Comparison of ENCODE assay signal across 14 cellular contexts in the genomic region with DNA sequence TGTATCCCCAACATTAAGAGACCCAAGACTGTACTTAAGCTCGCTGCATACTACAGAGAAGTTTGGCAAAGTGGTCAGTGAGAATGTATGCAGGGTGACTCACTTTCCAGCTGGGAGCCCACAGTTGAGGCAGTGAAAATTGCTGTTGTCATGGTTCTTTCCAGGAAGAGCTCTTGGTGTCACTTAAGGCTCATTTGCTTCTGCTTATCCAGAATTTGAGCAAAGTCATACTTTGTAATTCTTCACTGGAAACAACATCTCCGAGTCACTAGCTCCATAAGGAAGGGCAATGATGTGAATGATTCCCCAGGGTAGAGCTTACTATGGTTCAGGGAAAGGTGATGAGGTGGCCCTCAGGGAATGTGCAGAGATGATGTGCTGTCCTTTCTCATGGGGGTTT.
DNase-seq lines count a peak whose midpoint lies in the region; ATAC-seq and TF ChIP-seq lines count a peak whose summit lies in the region.
"Had no signal": no experiment of that assay in that cellular context is flagged by ENCODE, and none has a peak within 500 bp of the region (broad histone marks: within the 10 kb centered on the region; RNA-seq: fewer than 3 reads in every experiment).

No MANE protein-coding gene starts in this region.

- no peak overlapping the region for H3K4me3 Mint-ChIP-seq in effector memory CD8-positive, alpha-beta T cell
- H3K4me3 Mint-ChIP-seq: CD8-positive, alpha-beta T cell had no signal

- no peaks in the 10 kb centered on the region for H3K9me3 Mint-ChIP-seq in effector memory CD8-positive, alpha-beta T cell
- H3K9me3 Mint-ChIP-seq: CD8-positive, alpha-beta T cell had no signal

- no peak overlapping the region for H3K27ac Mint-ChIP-seq in effector memory CD8-positive, alpha-beta T cell
- H3K27ac Mint-ChIP-seq: CD8-positive, alpha-beta T cell had no signal

- DNase-seq in AG08396 (ENCODE audit: low spot score) (peak; percentile 57), M059J (ENCODE audit: low read depth) (peak; percentile 87), amniotic epithelial cell (ENCODE audit: low read depth) (peak; percentile 83), hepatocyte (ENCODE audit: low spot score) (peak; percentile 34), BE2C (no peak), putamen (ENCODE audit: low spot score) (no peak), KBM-7 (no peak)
- DNase-seq in effector memory CD8-positive, alpha-beta T cell = no peak
- DNase-seq: activated CD8-positive, alpha-beta memory T cell treated with anti-CD3 and anti-CD28 coated beads for 24 hours; CD8-positive, alpha-beta T cell; NCI-H2171 treated with DMSO at 0.1 percent for 48 hours had no signal

- H3K4me3 ChIP-seq in hepatocyte = no peak overlapping the region
- no peak overlapping the region for H3K4me3 ChIP-seq in BE2C (ENCODE audit: low read depth, low read length)
- H3K4me3 ChIP-seq: GM12878, SK-N-MC had no signal

- in situ Hi-C loops in KBM-7 (cut with MboI; ENCODE audit: low pct_unique_long_range_greater_than_20kb, low sequenced_read_pairs) = no loop called here

- 72% methylated on average over 2 of the region's 2 CpGs for WGBS in hepatocyte (ENCODE audit: low lambda C conversion rate, missing lambda C conversion rate)

- H3K9me2 ChIP-seq in hepatocyte (replicated peaks; ENCODE audit: insufficient read depth) = no peaks in the 10 kb centered on the region

- H3K27me3 Mint-ChIP-seq in effector memory CD8-positive, alpha-beta T cell = peaks cover 21 to 25% of the 10 kb centered on the region in 2 donors

- H3K4me1 ChIP-seq in hepatocyte (ENCODE audit: insufficient read depth) = no peaks in the 10 kb centered on the region
- H3K4me1 ChIP-seq in BE2C = peaks cover 8% of the 10 kb centered on the region; the same call in 1 of the 2 replicates

- H2AFZ ChIP-seq in hepatocyte = no peak overlapping the region

- no peaks in the 10 kb centered on the region for H3K79me2 ChIP-seq in hepatocyte

- no peaks in the 10 kb centered on the region for H3K36me3 Mint-ChIP-seq in effector memory CD8-positive, alpha-beta T cell (ENCODE audit: insufficient read depth)
- H3K36me3 Mint-ChIP-seq: CD8-positive, alpha-beta T cell had no signal

- no peak overlapping the region for H3K27ac ChIP-seq in hepatocyte
- H3K27ac ChIP-seq: SK-N-MC had no signal

- H3K36me3 ChIP-seq in hepatocyte (replicated peaks; ENCODE audit: insufficient read depth, low read depth) = no peaks in the 10 kb centered on the region
- no peaks in the 10 kb centered on the region for H3K36me3 ChIP-seq in BE2C

- H3K4me1 Mint-ChIP-seq in effector memory CD8-positive, alpha-beta T cell (ENCODE audit: low read depth in 2 of 2) = no peaks in the 10 kb centered on the region

- H4K20me1 ChIP-seq in hepatocyte (ENCODE audit: insufficient read depth, poor library complexity, severe bottlenecking) = no peaks in the 10 kb centered on the region

- H3K4me2 ChIP-seq in hepatocyte = no peak overlapping the region

- ATAC-seq in effector memory CD8-positive, alpha-beta T cell (replicated peaks) = no peak
- ATAC-seq: CD8-positive, alpha-beta T cell; esophagus mucosa; GM12878 had no signal

- TF ChIP-seq CTCF in hepatocyte (IDR thresholded peaks at IDR 0.05; ENCODE audit: poor library complexity) (no peak), BE2C (IDR thresholded peaks at IDR 0.05; ENCODE audit: low read depth, low read length) (no peak)

- H3K9me3 ChIP-seq in hepatocyte (ENCODE audit: low read depth) (no peaks in the 10 kb centered on the region), BE2C (no peaks in the 10 kb centered on the region)

- H3K27me3 ChIP-seq in hepatocyte (no peaks in the 10 kb centered on the region), BE2C (no peaks in the 10 kb centered on the region)

Comparison
In these comparisons a context has a peak if more than half of its experiments do, and no peak if none do; other contexts are left out.
1. DNase-seq: peak in AG08396 (single experiment), M059J (single experiment), amniotic epithelial cell (single experiment) and hepatocyte (single experiment); none in BE2C (single experiment), effector memory CD8-positive, alpha-beta T cell (0 of 3), putamen (single experiment) and KBM-7 (single experiment).